In genomic region chr3:128100638-128101037, GRCh38 we compare ENCODE assay signal across 20 cellular contexts. TPM values are rescaled to one million over a fixed set of nuclear protein-coding genes. Genes with fewer than 3 reads are reported as not detected.
DNase-seq lines count a peak whose midpoint lies in the region; ATAC-seq and FAIRE-seq lines count a peak whose summit lies in the region.
"Had no signal": no experiment of that assay in that cellular context is flagged by ENCODE, and none has a peak within 500 bp of the region (broad histone marks: within the 10 kb centered on the region; RNA-seq: fewer than 3 reads in every experiment).

No MANE protein-coding gene starts in this region.

- no peaks in the 10 kb centered on the region for H3K9me3 ChIP-seq in right cardiac atrium (ENCODE audit: control insufficient read depth, low read length)

- ATAC-seq in Right ventricle myocardium inferior, result peak; percentile 41
- ATAC-seq in Right ventricle myocardium superior (ENCODE audit: poor library complexity), result peak; percentile 86
- ATAC-seq in right cardiac atrium, result peak; percentile 17 to 61
- ATAC-seq in HG03460 (IDR thresholded peaks at IDR 0.05; ENCODE audit: unreplicated experiment), result no peak

- FAIRE-seq in urothelium cell line (lab: Jason Lieb, UNC), result no peak
- FAIRE-seq: GM19239, H54 had no signal

- H3K27ac ChIP-seq in right cardiac atrium (ENCODE audit: low read length), result peak overlapping the region; percentile 55

- no peak overlapping the region for H3K4me3 ChIP-seq in right cardiac atrium (ENCODE audit: low read length)

- H3K27me3 ChIP-seq in right cardiac atrium (ENCODE audit: control insufficient read depth, insufficient read depth), result no peaks in the 10 kb centered on the region

- WGBS in right cardiac atrium, result 66% methylated on average over 2 of the region's 2 CpGs

- DNase-seq in Right ventricle myocardium inferior (ENCODE audit: missing footprints) (no peak), cardiac septum (ENCODE audit: low spot score) (no peak), Right ventricle myocardium superior (no peak), right cardiac atrium (no peak), urothelium cell line (ENCODE audit: low spot score) (no peak), NCI-H345 treated with DMSO at 0.1 percent for 48 hours (lab: John Stamatoyannopoulos, UW; ENCODE audit: unreplicated experiment) (no peak), Ammon's horn (ENCODE audit: low spot score) (no peak)
- DNase-seq: CD4-positive, CD25-positive, alpha-beta regulatory T cell; COR-L47; DMS79; Karpas-422; NCI-H1694; NCI-H2081 treated with DMSO at 0.1 percent for 48 hours; NCI-H2171 treated with DMSO at 0.1 percent for 48 hours; NCI-H446; NCI-H526; SHP77 had no signal

- intact Hi-C loops in Right ventricle myocardium inferior (cut with DNase I), result no loop called here
- intact Hi-C loops in cardiac septum (cut with DNase I), result no loop called here
- intact Hi-C loops in Right ventricle myocardium superior (cut with DNase I), result no loop called here
- intact Hi-C loops in right cardiac atrium (cut with DNase I), result no loop called here

- H3K4me1 ChIP-seq in right cardiac atrium (ENCODE audit: control insufficient read depth, insufficient read depth, low read length), result no peaks in the 10 kb centered on the region

RNA-seq across cellular contexts. Expression of gene RUVBL1, which starts 23.0 kb away (rescaled TPM):
- total RNA-seq in Right ventricle myocardium inferior (21.4 TPM), cardiac septum (19.7 TPM), Right ventricle myocardium superior (21.0 TPM), right cardiac atrium (10 to 100 TPM; 20.9 to 27.1 (median 26.6) TPM)
- polyA plus RNA-seq in right cardiac atrium, result 28.9 TPM

RNA-seq across cellular contexts. Expression of gene SEC61A1, which starts 48.4 kb away (rescaled TPM):
- total RNA-seq in Right ventricle myocardium inferior (57.5 TPM), cardiac septum (91.3 TPM), Right ventricle myocardium superior (54.7 TPM), right cardiac atrium (100 to 1,000 TPM in 1 of 4 donors, 10 to 100 TPM in 3; 64.0 to 129 (median 83.9) TPM)
- polyA plus RNA-seq in right cardiac atrium, result 52.5 TPM

RNA-seq across cellular contexts. Expression of gene EEFSEC, which starts 52.6 kb away (rescaled TPM):
- total RNA-seq in Right ventricle myocardium inferior (19.4 TPM), cardiac septum (19.3 TPM), Right ventricle myocardium superior (16.9 TPM), right cardiac atrium (10 to 100 TPM; 14.7 to 17.6 (median 16.2) TPM)
- 15.0 TPM for polyA plus RNA-seq in right cardiac atrium
